ENCODE assay signal across 23 cellular contexts in the genomic region with DNA sequence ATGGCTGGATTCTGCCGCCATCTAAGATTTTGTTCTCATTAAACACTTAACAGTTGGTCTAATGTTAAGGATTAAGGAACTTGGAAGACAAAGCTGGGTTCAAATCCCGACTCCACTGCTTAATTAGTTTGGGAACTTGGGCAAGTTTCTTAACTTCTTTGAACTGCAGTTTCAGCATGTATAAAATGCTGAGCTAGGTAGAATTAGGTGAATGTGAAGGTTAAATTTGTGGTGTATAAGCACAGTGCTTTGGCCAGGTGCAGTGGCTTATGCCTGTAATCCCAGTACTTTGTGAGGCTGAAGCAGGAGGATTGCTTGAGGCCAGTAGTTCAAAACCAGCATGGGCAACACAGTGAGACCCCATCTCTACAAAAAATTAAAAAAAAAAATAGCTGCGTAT.
"Had no signal": no experiment of that assay in that cellular context is flagged by ENCODE, and none has a peak within 500 bp of the region (broad histone marks: within the 10 kb centered on the region; RNA-seq: fewer than 3 reads in every experiment).

No MANE protein-coding gene starts in this region.

- H3K27ac ChIP-seq: SK-N-MC had no signal

- H3K4me3 ChIP-seq: SK-N-MC had no signal

- H3K4me3 Mint-ChIP-seq: activated CD4-positive, alpha-beta memory T cell treated with anti-CD3 and anti-CD28 coated beads for 36 hours; activated CD4-positive, alpha-beta T cell treated with anti-CD3 and anti-CD28 coated beads, Interleukin-2, amount 10 ng/mL, durations not matched to agents 7 days and 5 days; activated naive CD4-positive, alpha-beta T cell treated with anti-CD3 and anti-CD28 coated beads for 36 hours; activated naive CD8-positive, alpha-beta T cell; activated T-helper 17 cell treated with anti-CD3 and anti-CD28 coated beads, Interleukin-2, amount 50 U/mL, for 72 hours; T-cell had no signal

- H3K36me3 Mint-ChIP-seq: activated CD4-positive, alpha-beta memory T cell treated with anti-CD3 and anti-CD28 coated beads for 36 hours; activated naive CD8-positive, alpha-beta T cell; T-cell had no signal

- ATAC-seq: activated T-helper 17 cell treated with anti-CD3 and anti-CD28 coated beads, Interleukin-2, amount 50 U/mL, for 72 hours; PC-3; T-cell had no signal

- H3K27ac Mint-ChIP-seq: activated CD4-positive, alpha-beta memory T cell treated with anti-CD3 and anti-CD28 coated beads for 36 hours; activated CD4-positive, alpha-beta T cell treated with anti-CD3 and anti-CD28 coated beads, Interleukin-2, amount 10 ng/mL, durations not matched to agents 7 days and 5 days; activated naive CD4-positive, alpha-beta T cell treated with anti-CD3 and anti-CD28 coated beads for 36 hours; activated naive CD8-positive, alpha-beta T cell; activated T-helper 17 cell treated with anti-CD3 and anti-CD28 coated beads, Interleukin-2, amount 50 U/mL, for 72 hours; T-cell had no signal

- H3K9me3 Mint-ChIP-seq: activated CD4-positive, alpha-beta memory T cell treated with anti-CD3 and anti-CD28 coated beads for 36 hours; activated naive CD4-positive, alpha-beta T cell treated with anti-CD3 and anti-CD28 coated beads for 36 hours; activated T-helper 17 cell treated with anti-CD3 and anti-CD28 coated beads, Interleukin-2, amount 50 U/mL, for 72 hours; T-cell had no signal

- DNase-seq: activated CD4-positive, alpha-beta memory T cell treated with anti-CD3 and anti-CD28 coated beads for 36 hours; activated CD4-positive, alpha-beta T cell treated with anti-CD3 and anti-CD28 coated beads, Interleukin-2, amount 10 ng/mL, durations not matched to agents 7 days and 5 days; activated CD4-positive, CD25-positive, alpha-beta regulatory T cell; activated CD8-positive, alpha-beta memory T cell treated with anti-CD3 and anti-CD28 coated beads for 24 hours; activated gamma-delta T cell; activated naive CD4-positive, alpha-beta T cell treated with anti-CD3 and anti-CD28 coated beads for 36 hours; activated T-cell treated with anti-CD3 and anti-CD28 coated beads for 4 hours; activated T-cell treated with anti-CD3 and anti-CD28 coated beads, Interleukin-2, amount 50 U/mL, for 48 hours; amygdala; caudate nucleus; NCI-H146; NCI-H187 treated with DMSO at 0.1 percent for 48 hours; NCI-H2081 treated with DMSO at 0.1 percent for 48 hours; NCI-H446; NCI-H524; PC-3; SIG-M5; T-cell; T-helper 2 cell; T1000 had no signal
